12 cellular contexts compared by ENCODE assay signal in genomic region chr3:143283432-143284128, GRCh38.
DNase-seq lines count a peak whose midpoint lies in the region; FAIRE-seq and TF ChIP-seq lines count a peak whose summit lies in the region.
"Had no signal": no experiment of that assay in that cellular context is flagged by ENCODE, and none has a peak within 500 bp of the region (broad histone marks: within the 10 kb centered on the region; RNA-seq: fewer than 3 reads in every experiment).

No MANE protein-coding gene starts in this region.

- H3K27ac ChIP-seq in SK-N-SH (ENCODE audit: low read depth in 2 of 2, low read length in 1 of 2), result no peak overlapping the region
- H3K27ac ChIP-seq: stomach had no signal

- no peak for FAIRE-seq in urothelium cell line (lab: Jason Lieb, UNC)

- H3K9me2 ChIP-seq in SK-N-SH, result no peaks in the 10 kb centered on the region

- CTCF ChIA-PET in SK-N-SH (lab: Yijun Ruan, JAX), result no interaction called here

- no peak for TF ChIP-seq EP300 in SK-N-SH (IDR thresholded peaks at IDR 0.05; ENCODE audit: borderline replicate concordance in 1 of 2, low read depth in 1 of 2, low read length in 1 of 2)

- H3K4me3 ChIP-seq in SK-N-SH (ENCODE audit: low read depth in 2 of 2, low read length in 1 of 2) (no peak overlapping the region), epithelial cell of esophagus (ENCODE audit: low read length) (no peak overlapping the region)
- H3K4me3 ChIP-seq: stomach had no signal

- H3K79me2 ChIP-seq in SK-N-SH (ENCODE audit: insufficient read depth), result no peaks in the 10 kb centered on the region

- no peaks in the 10 kb centered on the region for H3F3A ChIP-seq in SK-N-SH (replicated peaks; ENCODE audit: insufficient read depth)

- H3K4me2 ChIP-seq in SK-N-SH, result no peak overlapping the region

- no peak overlapping the region for H2AFZ ChIP-seq in SK-N-SH (ENCODE audit: low read depth)

- DNase-seq in stimulated activated CD4-positive, alpha-beta T cell treated with anti-CD3 and anti-CD28 coated beads, Interleukin-15, amount 100 ng/mL, for 24 hours, result peak; percentile 18
- DNase-seq in stimulated activated CD4-positive, alpha-beta T cell treated with anti-CD3 and anti-CD28 coated beads, Interleukin-4, amount 100 ng/mL, for 24 hours, result no peak
- DNase-seq in SK-N-SH (no peak), epithelial cell of esophagus (ENCODE audit: low read depth) (peak; percentile 22), urothelium cell line (ENCODE audit: low spot score) (peak; percentile 5), hypothalamus (lab: John Stamatoyannopoulos, UW) (no peak), foreskin melanocyte (no peak)
- DNase-seq in activated CD4-positive, alpha-beta T cell treated with anti-CD3 and anti-CD28 coated beads, Interleukin-2, amount 50 U/mL, for 4 hours, result no peak
- DNase-seq: activated CD8-positive, alpha-beta memory T cell treated with anti-CD3 and anti-CD28 coated beads, Interleukin-2, amount 10 ng/mL, durations not matched to agents 7 days and 5 days; cortex of kidney; DMS53; stomach had no signal

- H3K36me3 ChIP-seq in SK-N-SH (replicated peaks in 1 of 2; ENCODE audit: control insufficient read depth in 1 of 2, insufficient read depth in 2 of 2, low read length in 1 of 2), result no peaks in the 10 kb centered on the region
- H3K36me3 ChIP-seq: stomach had no signal

- no peak for TF ChIP-seq RAD21 in SK-N-SH (IDR thresholded peaks at IDR 0.05; ENCODE audit: low read length)

- peaks cover 12% of the 10 kb centered on the region; the same call in 1 of the 2 replicates for H3K27me3 ChIP-seq in SK-N-SH (ENCODE audit: insufficient read depth)
- H3K27me3 ChIP-seq: stomach had no signal

- no peaks in the 10 kb centered on the region for H3K9me3 ChIP-seq in SK-N-SH
- H3K9me3 ChIP-seq: stomach had no signal

- no peaks in the 10 kb centered on the region for H3K4me1 ChIP-seq in SK-N-SH (ENCODE audit: control insufficient read depth in 1 of 2, insufficient read depth in 2 of 2, low read depth in 1 of 2, low read length in 1 of 2)
- H3K4me1 ChIP-seq: stomach had no signal

- 18% methylated on average over 4 of the region's 4 CpGs for WGBS in SK-N-SH (ENCODE audit: low lambda C conversion rate)

- H3K9ac ChIP-seq in SK-N-SH, result no peak overlapping the region

- no peaks in the 10 kb centered on the region for H4K20me1 ChIP-seq in SK-N-SH (ENCODE audit: insufficient read depth)

- TF ChIP-seq CTCF in SK-N-SH (IDR thresholded peaks at IDR 0.05) (no peak), epithelial cell of esophagus (IDR thresholded peaks at IDR 0.05; ENCODE audit: insufficient read depth, low read depth, low read length, missing control alignments) (no peak)

- POLR2A ChIA-PET in SK-N-SH (lab: Yijun Ruan, JAX), result no interaction called here

TF ChIP-seq in SK-N-SH, 30 proteins besides CTCF, POLR2A, EP300 and RAD21:
- TF ChIP-seq TCF12 (IDR thresholded peaks at IDR 0.05) (peak; percentile 29; the same call in 1 of the 2 replicates), FOXM1 (IDR thresholded peaks at IDR 0.05; ENCODE audit: low read depth) (no peak)

Comparison
In these comparisons a context has a peak if more than half of its experiments do, and no peak if none do; other contexts are left out.
1. DNase-seq: peak in stimulated activated CD4-positive, alpha-beta T cell treated with anti-CD3 and anti-CD28 coated beads, Interleukin-15, amount 100 ng/mL, for 24 hours (single experiment), epithelial cell of esophagus (single experiment) and urothelium cell line (single experiment); none in stimulated activated CD4-positive, alpha-beta T cell treated with anti-CD3 and anti-CD28 coated beads, Interleukin-4, amount 100 ng/mL, for 24 hours (single experiment), SK-N-SH (single experiment), hypothalamus (0 of 51), foreskin melanocyte (single experiment) and activated CD4-positive, alpha-beta T cell treated with anti-CD3 and anti-CD28 coated beads, Interleukin-2, amount 50 U/mL, for 4 hours (0 of 2).